15 cellular contexts compared by ENCODE assay signal in the genomic region with DNA sequence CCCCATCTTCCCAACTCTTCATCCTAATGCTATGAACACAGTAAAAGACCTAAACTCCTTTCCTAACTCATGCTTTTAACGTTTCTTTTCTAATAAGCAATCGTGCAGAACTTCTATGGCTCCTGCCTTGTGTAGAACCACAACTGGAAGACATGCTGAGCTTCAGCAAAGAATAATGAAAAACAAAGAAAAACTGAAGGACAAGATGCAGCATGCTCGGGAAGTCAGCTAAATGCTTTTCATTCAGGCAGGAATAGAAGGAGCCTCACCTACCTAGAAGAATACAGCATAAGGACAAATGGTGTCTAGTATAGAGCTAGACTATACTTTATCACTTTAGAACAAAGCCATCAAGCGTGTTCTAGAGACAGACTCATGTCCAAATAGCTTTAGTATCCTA. TPM values are rescaled to one million over a fixed set of nuclear protein-coding genes. Genes with fewer than 3 reads are reported as not detected.
DNase-seq lines count a peak whose midpoint lies in the region; ATAC-seq and TF ChIP-seq lines count a peak whose summit lies in the region.
"Had no signal": no experiment of that assay in that cellular context is flagged by ENCODE, and none has a peak within 500 bp of the region (broad histone marks: within the 10 kb centered on the region; RNA-seq: fewer than 3 reads in every experiment).

No MANE protein-coding gene starts in this region.

- peaks cover 42% of the 10 kb centered on the region for H4K20me1 ChIP-seq in osteoblast (ENCODE audit: insufficient read depth, low read length)

- H3K4me3 ChIP-seq in left ventricle myocardium inferior (no peak overlapping the region), heart right ventricle (no peak overlapping the region), esophagus (ENCODE audit: low read depth in 1 of 2, low read length in 2 of 2) (no peak overlapping the region), osteoblast (ENCODE audit: insufficient read depth, low read length) (peak overlapping the region; percentile 3), aorta (ENCODE audit: low read length in 2 of 2) (no peak overlapping the region)

- 54 to 55% methylated on average over 4 of the region's 4 CpGs for WGBS in heart right ventricle, 2 donors
- WGBS in esophagus, 2 donors = 35 to 49% methylated on average over 4 of the region's 4 CpGs
- WGBS in aorta, 2 donors = 30 to 32% methylated on average over 4 of the region's 4 CpGs

- H3K4me2 ChIP-seq in osteoblast (ENCODE audit: insufficient read depth, low read length) = peak overlapping the region; percentile 47

- intact Hi-C loops in left ventricle myocardium inferior (cut with micrococcal nuclease) = no loop called here
- intact Hi-C loops in heart right ventricle (cut with DNase I) = loop anchor here in 3 of 10 donors (5.0 kb wide), 2 partner anchors 40 to 45 kb away; partner anchors contain the start of gene LUZP1 (in 2 of the 3)
- intact Hi-C loops in aorta (cut with DNase I) = loop anchor here in 1 of 2 donors (2.0 kb wide), 1 partner anchor 44 kb away; no protein-coding TSS in a partner anchor

- DNase-seq in left ventricle myocardium inferior (no peak), heart right ventricle (no peak), osteoblast (ENCODE audit: insufficient read length, low spot score, missing footprints) (no peak), aorta (no peak)
- DNase-seq: activated gamma-delta T cell; effector memory CD4-positive, alpha-beta T cell; GDM1; NCI-H1436; NCI-H510A treated with DMSO at 0.1 percent for 48 hours; SW 1271 had no signal

- H3K4me1 ChIP-seq in left ventricle myocardium inferior = peaks cover 87% of the 10 kb centered on the region
- H3K4me1 ChIP-seq in heart right ventricle = peaks cover 7 to 89% (median 75%) of the 10 kb centered on the region in 9 donors
- peaks cover 0 to 3% of the 10 kb centered on the region in 2 donors for H3K4me1 ChIP-seq in esophagus (ENCODE audit: control insufficient read depth in 2 of 2, insufficient read depth in 2 of 2, low read length in 1 of 2)
- H3K4me1 ChIP-seq in osteoblast (ENCODE audit: insufficient read depth, low read length) = peaks cover 40% of the 10 kb centered on the region
- peaks cover 2 to 4% of the 10 kb centered on the region in 2 donors for H3K4me1 ChIP-seq in aorta (ENCODE audit: control insufficient read depth in 1 of 2, insufficient read depth in 2 of 2, low read length in 2 of 2)

- H3K36me3 ChIP-seq in left ventricle myocardium inferior (no peaks in the 10 kb centered on the region), heart right ventricle (no peaks in the 10 kb centered on the region), esophagus (ENCODE audit: control insufficient read depth in 2 of 2, insufficient read depth in 2 of 2, low read length in 1 of 2) (no peaks in the 10 kb centered on the region), osteoblast (ENCODE audit: insufficient read depth, low read length) (no peaks in the 10 kb centered on the region), aorta (ENCODE audit: control insufficient read depth in 1 of 2, insufficient read depth in 2 of 2, low read length in 1 of 2) (no peaks in the 10 kb centered on the region)
- H3K36me3 ChIP-seq: WERI-Rb-1 had no signal

- no peak for ATAC-seq in heart right ventricle
- no peak for ATAC-seq in aorta (ENCODE audit: low FRiP score)
- ATAC-seq in HG03571 (IDR thresholded peaks at IDR 0.05; ENCODE audit: unreplicated experiment) = no peak
- ATAC-seq in GM19328 (IDR thresholded peaks at IDR 0.05; ENCODE audit: unreplicated experiment) = no peak
- ATAC-seq in HG03439 (IDR thresholded peaks at IDR 0.05; ENCODE audit: unreplicated experiment) = no peak

- no peaks in the 10 kb centered on the region for H3K27me3 ChIP-seq in left ventricle myocardium inferior (ENCODE audit: low read depth)
- H3K27me3 ChIP-seq in heart right ventricle = no peaks in the 10 kb centered on the region
- H3K27me3 ChIP-seq in esophagus (ENCODE audit: control insufficient read depth in 1 of 2, insufficient read depth in 2 of 2, low read length in 2 of 2) = no peaks in the 10 kb centered on the region
- no peaks in the 10 kb centered on the region for H3K27me3 ChIP-seq in osteoblast (ENCODE audit: insufficient read depth, low read length)
- H3K27me3 ChIP-seq in aorta (ENCODE audit: control insufficient read depth in 1 of 2, insufficient read depth in 2 of 2, low read length in 1 of 2) = no peaks in the 10 kb centered on the region

- H2AFZ ChIP-seq in osteoblast (ENCODE audit: low read length) = no peak overlapping the region

- H3K79me2 ChIP-seq in osteoblast (ENCODE audit: insufficient read depth, low read length) = peaks cover 96% of the 10 kb centered on the region

- TF ChIP-seq CTCF in left ventricle myocardium inferior (IDR thresholded peaks at IDR 0.05; ENCODE audit: borderline replicate concordance) (no peak), heart right ventricle (IDR thresholded peaks at IDR 0.05) (no peak), osteoblast (IDR thresholded peaks at IDR 0.05; ENCODE audit: extremely low read depth, low read depth, low read length) (no peak)

- H3K27ac ChIP-seq in left ventricle myocardium inferior (replicated peaks) = peak overlapping the region; percentile 48
- peak overlapping the region in 5 of 10 donors; percentile 8 to 68 (median 42) for H3K27ac ChIP-seq in heart right ventricle
- peak overlapping the region; percentile 49 to 65 for H3K27ac ChIP-seq in esophagus (ENCODE audit: low read depth in 2 of 2, low read length in 1 of 2)
- H3K27ac ChIP-seq in osteoblast (ENCODE audit: low read depth, low read length) = no peak overlapping the region
- H3K27ac ChIP-seq in aorta (ENCODE audit: low read depth in 1 of 2, low read length in 2 of 2) = peak overlapping the region; percentile 22 to 35
- H3K27ac ChIP-seq: WERI-Rb-1 had no signal

- no peaks in the 10 kb centered on the region for H3K9me3 ChIP-seq in left ventricle myocardium inferior (replicated peaks)
- no peaks in the 10 kb centered on the region for H3K9me3 ChIP-seq in heart right ventricle
- no peaks in the 10 kb centered on the region for H3K9me3 ChIP-seq in esophagus (ENCODE audit: control insufficient read depth in 2 of 2, insufficient read depth in 1 of 2, low read depth in 1 of 2, low read length in 1 of 2)
- H3K9me3 ChIP-seq in osteoblast (ENCODE audit: low read depth, low read length) = no peaks in the 10 kb centered on the region
- no peaks in the 10 kb centered on the region for H3K9me3 ChIP-seq in aorta (ENCODE audit: control insufficient read depth, low read length)

RNA-seq across cellular contexts. Expression of gene LUZP1, which starts 45.9 kb away (rescaled TPM):
- 29.9 TPM for total RNA-seq in left ventricle myocardium inferior
- total RNA-seq in heart right ventricle = 10 to 100 TPM; 26.3 to 40.1 (median 32.2) TPM
- polyA plus RNA-seq in heart right ventricle = 1 to 10 TPM; 6.4 to 7.7 TPM
- polyA plus RNA-seq in esophagus = 1 to 10 TPM; 3.6 to 4.4 TPM
- 29.5 and 30.0 TPM in 2 replicates for total RNA-seq in osteoblast
- 10 to 100 TPM; 40.5 to 42.1 TPM for total RNA-seq in aorta
- polyA plus RNA-seq in aorta = 1 to 10 TPM; 5.9 to 6.9 TPM
